2 cellular contexts compared by ENCODE assay signal in genomic region chr6:52505726-52506501, GRCh38.
TF ChIP-seq lines count a peak whose summit lies in the region.

No MANE protein-coding gene starts in this region.

TF ChIP-seq in SK-N-SH, 30 proteins besides CTCF, POLR2A, EP300 and RAD21 (continued from another document):
- TF ChIP-seq REST (IDR thresholded peaks at IDR 0.05; ENCODE audit: low read depth, low read length): no peak
- no peak for TF ChIP-seq IRF3 (IDR thresholded peaks at IDR 0.05; ENCODE audit: low read depth, low read length)
- no peak for TF ChIP-seq FOSL2 (IDR thresholded peaks at IDR 0.05; ENCODE audit: borderline replicate concordance, low read depth)
- TF ChIP-seq FOXM1 (IDR thresholded peaks at IDR 0.05; ENCODE audit: low read depth): no peak
- TF ChIP-seq RFX5 (IDR thresholded peaks at IDR 0.05; ENCODE audit: low read length): no peak
- no peak for TF ChIP-seq TEAD4 (IDR thresholded peaks at IDR 0.05; ENCODE audit: borderline replicate concordance, insufficient read depth)
- no peak for TF ChIP-seq JUND (IDR thresholded peaks at IDR 0.05)
- no peak for TF ChIP-seq SIN3A (IDR thresholded peaks at IDR 0.05; ENCODE audit: borderline replicate concordance, low read depth, low read length)
- no peak for TF ChIP-seq GABPA (IDR thresholded peaks at IDR 0.05; ENCODE audit: low read depth)
- TF ChIP-seq, protein P1, sequence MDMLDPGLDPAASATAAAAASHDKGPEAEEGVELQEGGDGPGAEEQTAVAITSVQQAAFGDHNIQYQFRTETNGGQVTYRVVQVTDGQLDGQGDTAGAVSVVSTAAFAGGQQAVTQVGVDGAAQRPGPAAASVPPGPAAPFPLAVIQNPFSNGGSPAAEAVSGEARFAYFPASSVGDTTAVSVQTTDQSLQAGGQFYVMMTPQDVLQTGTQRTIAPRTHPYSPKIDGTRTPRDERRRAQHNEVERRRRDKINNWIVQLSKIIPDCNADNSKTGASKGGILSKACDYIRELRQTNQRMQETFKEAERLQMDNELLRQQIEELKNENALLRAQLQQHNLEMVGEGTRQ (IDR thresholded peaks at IDR 0.05; ENCODE audit: borderline replicate concordance, low read depth, low read length): no peak
- TF ChIP-seq, protein P2, sequence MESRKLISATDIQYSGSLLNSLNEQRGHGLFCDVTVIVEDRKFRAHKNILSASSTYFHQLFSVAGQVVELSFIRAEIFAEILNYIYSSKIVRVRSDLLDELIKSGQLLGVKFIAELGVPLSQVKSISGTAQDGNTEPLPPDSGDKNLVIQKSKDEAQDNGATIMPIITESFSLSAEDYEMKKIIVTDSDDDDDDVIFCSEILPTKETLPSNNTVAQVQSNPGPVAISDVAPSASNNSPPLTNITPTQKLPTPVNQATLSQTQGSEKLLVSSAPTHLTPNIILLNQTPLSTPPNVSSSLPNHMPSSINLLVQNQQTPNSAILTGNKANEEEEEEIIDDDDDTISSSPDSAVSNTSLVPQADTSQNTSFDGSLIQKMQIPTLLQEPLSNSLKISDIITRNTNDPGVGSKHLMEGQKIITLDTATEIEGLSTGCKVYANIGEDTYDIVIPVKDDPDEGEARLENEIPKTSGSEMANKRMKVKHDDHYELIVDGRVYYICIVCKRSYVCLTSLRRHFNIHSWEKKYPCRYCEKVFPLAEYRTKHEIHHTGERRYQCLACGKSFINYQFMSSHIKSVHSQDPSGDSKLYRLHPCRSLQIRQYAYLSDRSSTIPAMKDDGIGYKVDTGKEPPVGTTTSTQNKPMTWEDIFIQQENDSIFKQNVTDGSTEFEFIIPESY (IDR thresholded peaks at IDR 0.05; ENCODE audit: borderline replicate concordance, low read depth): no peak
- TF ChIP-seq ELF1 (IDR thresholded peaks at IDR 0.05): no peak
- TF ChIP-seq MXI1 (IDR thresholded peaks at IDR 0.05; ENCODE audit: low read depth, low read length): no peak
- TF ChIP-seq CHD2 (IDR thresholded peaks at IDR 0.05; ENCODE audit: low read length, partially characterized antibody): no peak
- TF ChIP-seq GATA2 (CRISPR knock-in tag; IDR thresholded peaks at IDR 0.05): no peak

TF ChIP-seq in SK-N-SH treated with all-trans-retinoic acid at 6 μM for 48 hours, 23 proteins besides CTCF, POLR2A, EP300 and RAD21 (continued from another document):
- TF ChIP-seq TSHZ2 (CRISPR knock-in tag; IDR thresholded peaks at IDR 0.05) (no peak), POU6F1 (CRISPR knock-in tag; IDR thresholded peaks at IDR 0.05; ENCODE audit: borderline replicate concordance, low read depth) (no peak), ARNTL (CRISPR knock-in tag; IDR thresholded peaks at IDR 0.05; ENCODE audit: borderline replicate concordance, low read depth) (no peak), ZC3H10 (CRISPR knock-in tag; IDR thresholded peaks at IDR 0.05) (no peak), ZNF8 (CRISPR knock-in tag; IDR thresholded peaks at IDR 0.05) (no peak), ZFP3 (CRISPR knock-in tag; IDR thresholded peaks at IDR 0.05) (no peak), RARB (CRISPR knock-in tag; IDR thresholded peaks at IDR 0.05) (no peak), OSR1 (CRISPR knock-in tag; IDR thresholded peaks at IDR 0.05) (no peak)
- TF ChIP-seq, protein P3, sequence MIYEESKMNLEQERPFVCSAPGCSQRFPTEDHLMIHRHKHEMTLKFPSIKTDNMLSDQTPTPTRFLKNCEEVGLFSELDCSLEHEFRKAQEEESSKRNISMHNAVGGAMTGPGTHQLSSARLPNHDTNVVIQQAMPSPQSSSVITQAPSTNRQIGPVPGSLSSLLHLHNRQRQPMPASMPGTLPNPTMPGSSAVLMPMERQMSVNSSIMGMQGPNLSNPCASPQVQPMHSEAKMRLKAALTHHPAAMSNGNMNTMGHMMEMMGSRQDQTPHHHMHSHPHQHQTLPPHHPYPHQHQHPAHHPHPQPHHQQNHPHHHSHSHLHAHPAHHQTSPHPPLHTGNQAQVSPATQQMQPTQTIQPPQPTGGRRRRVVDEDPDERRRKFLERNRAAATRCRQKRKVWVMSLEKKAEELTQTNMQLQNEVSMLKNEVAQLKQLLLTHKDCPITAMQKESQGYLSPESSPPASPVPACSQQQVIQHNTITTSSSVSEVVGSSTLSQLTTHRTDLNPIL (CRISPR knock-in tag; IDR thresholded peaks at IDR 0.05; ENCODE audit: low read depth): no peak
- TF ChIP-seq, protein P4, sequence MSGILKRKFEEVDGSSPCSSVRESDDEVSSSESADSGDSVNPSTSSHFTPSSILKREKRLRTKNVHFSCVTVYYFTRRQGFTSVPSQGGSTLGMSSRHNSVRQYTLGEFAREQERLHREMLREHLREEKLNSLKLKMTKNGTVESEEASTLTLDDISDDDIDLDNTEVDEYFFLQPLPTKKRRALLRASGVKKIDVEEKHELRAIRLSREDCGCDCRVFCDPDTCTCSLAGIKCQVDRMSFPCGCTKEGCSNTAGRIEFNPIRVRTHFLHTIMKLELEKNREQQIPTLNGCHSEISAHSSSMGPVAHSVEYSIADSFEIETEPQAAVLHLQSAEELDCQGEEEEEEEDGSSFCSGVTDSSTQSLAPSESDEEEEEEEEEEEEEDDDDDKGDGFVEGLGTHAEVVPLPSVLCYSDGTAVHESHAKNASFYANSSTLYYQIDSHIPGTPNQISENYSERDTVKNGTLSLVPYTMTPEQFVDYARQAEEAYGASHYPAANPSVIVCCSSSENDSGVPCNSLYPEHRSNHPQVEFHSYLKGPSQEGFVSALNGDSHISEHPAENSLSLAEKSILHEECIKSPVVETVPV (CRISPR knock-in tag; IDR thresholded peaks at IDR 0.05): no peak
TF ChIP-seq in SK-N-SH treated with all-trans-retinoic acid at 6 μM for 48 hours: peak in this region for 0.
